Comparison of ENCODE assay signal across 8 cellular contexts in the genomic region with DNA sequence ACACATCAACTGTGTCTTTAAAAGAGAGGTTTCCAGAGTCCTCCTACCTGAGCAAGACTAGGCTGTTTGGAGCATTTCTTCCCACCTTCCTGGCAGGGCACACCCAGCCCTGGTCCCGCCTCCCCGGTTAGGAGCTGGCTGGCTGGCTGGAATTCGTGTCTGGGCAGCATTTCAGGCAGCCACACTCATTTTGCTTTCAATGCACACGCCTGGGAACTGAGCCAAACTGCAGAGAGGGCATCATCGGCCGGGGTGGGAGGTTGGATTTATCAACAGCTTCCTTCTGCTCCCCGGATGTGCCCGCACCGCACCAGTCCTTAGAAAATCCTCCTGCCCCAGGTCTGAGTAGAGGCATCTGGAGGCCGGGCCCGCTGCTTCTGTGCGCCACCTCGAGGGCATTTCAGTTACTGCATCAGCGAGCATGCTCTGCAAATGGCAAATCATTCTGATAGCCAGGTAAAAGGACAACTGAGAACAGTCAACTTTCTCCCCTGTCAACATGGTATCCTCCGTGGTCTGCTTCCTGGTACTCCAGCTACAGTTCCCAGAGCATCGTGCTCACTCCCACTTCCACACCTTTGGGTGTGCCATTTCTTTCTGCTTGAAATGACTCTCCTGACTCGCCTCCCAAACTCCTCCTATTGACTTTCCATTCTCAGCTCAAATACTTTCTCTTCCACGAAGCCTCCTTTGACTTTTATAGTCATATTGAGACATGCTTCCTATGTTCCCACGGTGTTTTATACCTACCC. TPM values are rescaled to one million over a fixed set of nuclear protein-coding genes. Genes with fewer than 3 reads are reported as not detected.
DNase-seq lines count a peak whose midpoint lies in the region; ATAC-seq, FAIRE-seq and TF ChIP-seq lines count a peak whose summit lies in the region.

No MANE protein-coding gene starts in this region.

- no TSS peak for BruUV-seq in HepG2 (replicated peaks; lab: Mats Ljungman, UMichigan)

- no peaks in the 10 kb centered on the region for H3K36me3 ChIP-seq in BE2C
- peaks cover 18 to 82% of the 10 kb centered on the region in 2 experiments for H3K36me3 ChIP-seq in HepG2 (replicated peaks in 1 of 2; ENCODE audit: control insufficient read depth in 1 of 2, insufficient read depth in 2 of 2, low read length in 2 of 2)

- no peaks in the 10 kb centered on the region for H3K79me2 ChIP-seq in HepG2 (ENCODE audit: insufficient read depth, low read length)

- H3K27me3 Mint-ChIP-seq in HFFc6 (ENCODE audit: insufficient read depth) = no peaks in the 10 kb centered on the region
- H3K27me3 Mint-ChIP-seq in activated CD4-positive, alpha-beta T cell treated with anti-CD3 and anti-CD28 coated beads, Interleukin-2, amount 10 ng/mL, durations not matched to agents 7 days and 5 days = no peaks in the 10 kb centered on the region

- H3K9ac ChIP-seq in HepG2 (ENCODE audit: insufficient read depth, low read depth, low read length) = no peak overlapping the region

- TF ChIP-seq EP300 in HepG2 (IDR thresholded peaks at IDR 0.05; ENCODE audit: low read depth in 2 of 2, low read length in 2 of 2) = no peak
- no peak for TF ChIP-seq EP300 in HepG2 (CRISPR knock-in tag; IDR thresholded peaks at IDR 0.05; ENCODE audit: borderline replicate concordance)

- H4K20me1 ChIP-seq in HepG2 (ENCODE audit: insufficient read depth, low read length) = no peaks in the 10 kb centered on the region

- WGBS in HepG2 (ENCODE audit: low lambda C conversion rate) = 59% methylated on average over 14 of the region's 19 CpGs

- in situ Hi-C loops in HepG2 (cut with HindIII; ENCODE audit: extremely low pct_ligation_motif_present, low pct_unique_long_range_greater_than_20kb) = no loop called here

- H3K27ac ChIP-seq in HepG2 (ENCODE audit: extremely low read length, insufficient read depth, low read length) = no peak overlapping the region

- H3K4me3 Mint-ChIP-seq in HFFc6 = peak overlapping the region; percentile 73
- H3K4me3 Mint-ChIP-seq in activated CD4-positive, alpha-beta T cell treated with anti-CD3 and anti-CD28 coated beads, Interleukin-2, amount 10 ng/mL, durations not matched to agents 7 days and 5 days = no peak overlapping the region

- no peak overlapping the region for H3K4me2 ChIP-seq in HepG2 (ENCODE audit: low read depth, low read length)

- H2AFZ ChIP-seq in HepG2 (ENCODE audit: low read length) = no peak overlapping the region

- 0 out of 2 replicates have a peak, but pooled peaks cover 3% of the 10 kb centered on the region for H3K4me1 ChIP-seq in BE2C
- H3K4me1 ChIP-seq in HepG2 (ENCODE audit: insufficient read depth, low read length) = no peaks in the 10 kb centered on the region

- TF ChIP-seq POLR2A in HepG2 (IDR thresholded peaks at IDR 0.05; ENCODE audit: insufficient read depth in 1 of 2, low read depth in 2 of 2, low read length in 2 of 2) = no peak

- H3K4me3 ChIP-seq in BE2C (ENCODE audit: low read depth, low read length) = no peak overlapping the region; the same call in 1 of the 2 replicates
- no peak overlapping the region for H3K4me3 ChIP-seq in HepG2 (replicated peaks in 1 of 3; ENCODE audit: insufficient read depth in 1 of 3, low read depth in 2 of 3, low read length in 3 of 3)

- H3K4me1 Mint-ChIP-seq in HFFc6 (ENCODE audit: low read depth) = peaks cover 12% of the 10 kb centered on the region
- H3K4me1 Mint-ChIP-seq in activated CD4-positive, alpha-beta T cell treated with anti-CD3 and anti-CD28 coated beads, Interleukin-2, amount 10 ng/mL, durations not matched to agents 7 days and 5 days = peaks cover 15% of the 10 kb centered on the region

- H3K36me3 Mint-ChIP-seq in HFFc6 (ENCODE audit: low read depth) = no peaks in the 10 kb centered on the region
- no peaks in the 10 kb centered on the region for H3K36me3 Mint-ChIP-seq in activated CD4-positive, alpha-beta T cell treated with anti-CD3 and anti-CD28 coated beads, Interleukin-2, amount 10 ng/mL, durations not matched to agents 7 days and 5 days (ENCODE audit: low read depth)

- H3K9me3 ChIP-seq in BE2C = no peaks in the 10 kb centered on the region
- H3K9me3 ChIP-seq in HepG2 (ENCODE audit: low read length) = no peaks in the 10 kb centered on the region

- H3K27me3 ChIP-seq in BE2C (no peaks in the 10 kb centered on the region), HepG2 (ENCODE audit: control insufficient read depth in 1 of 2, insufficient read depth in 2 of 2, low read length in 2 of 2) (no peaks in the 10 kb centered on the region)

- POLR2A ChIA-PET in activated CD4-positive, alpha-beta T cell treated with anti-CD3 and anti-CD28 coated beads, Interleukin-2, amount 10 ng/mL, durations not matched to agents 7 days and 5 days (lab: Charles Lee) = no interaction called here
- POLR2A ChIA-PET in HepG2 (lab: Yijun Ruan, JAX) = interaction anchor here (1.4 kb wide), 1 partner anchor 36 kb away, joined by 4 read pairs; no protein-coding TSS in a partner anchor

- CTCF ChIA-PET in activated CD4-positive, alpha-beta T cell treated with anti-CD3 and anti-CD28 coated beads, Interleukin-2, amount 10 ng/mL, durations not matched to agents 7 days and 5 days (lab: Charles Lee) = interaction anchor here (0.7 to 2.2 kb wide), 12 partner anchors 8 to 430 kb away, joined by 3 to 9 read pairs (median 4); no protein-coding TSS in a partner anchor
- CTCF ChIA-PET in HepG2 (lab: Yijun Ruan, JAX; ENCODE audit: low intra/inter-chr PET ratio, low total read pairs) = interaction anchor here (1.1 kb wide), 1 partner anchor 427 kb away, joined by 4 read pairs; no protein-coding TSS in a partner anchor

- peak; percentile 78 for TF ChIP-seq RAD21 in HepG2 (CRISPR knock-in tag; IDR thresholded peaks at IDR 0.05)

- peak overlapping the region; percentile 86 for H3K27ac Mint-ChIP-seq in HFFc6
- no peak overlapping the region for H3K27ac Mint-ChIP-seq in activated CD4-positive, alpha-beta T cell treated with anti-CD3 and anti-CD28 coated beads, Interleukin-2, amount 10 ng/mL, durations not matched to agents 7 days and 5 days

- no peaks in the 10 kb centered on the region for H3K9me3 Mint-ChIP-seq in HFFc6
- no peaks in the 10 kb centered on the region for H3K9me3 Mint-ChIP-seq in activated CD4-positive, alpha-beta T cell treated with anti-CD3 and anti-CD28 coated beads, Interleukin-2, amount 10 ng/mL, durations not matched to agents 7 days and 5 days

- TF ChIP-seq CTCF in BE2C (IDR thresholded peaks at IDR 0.05; ENCODE audit: low read depth, low read length) (peak; percentile 77), HFFc6 (IDR thresholded peaks at IDR 0.05) (peak; percentile 97), HepG2 (CRISPR knock-in tag; IDR thresholded peaks at IDR 0.05) (peak; percentile 92)

- intact Hi-C loops in HepG2 (cut with micrococcal nuclease; ENCODE audit: unreplicated experiment) = loop anchor here (1.0 kb wide), 1 partner anchor 35 kb away; a partner anchor contains a TSS

- ATAC-seq in HepG2 = peak; percentile 87
- ATAC-seq in GM19324 (IDR thresholded peaks at IDR 0.05; ENCODE audit: low FRiP score, unreplicated experiment) = no peak

- peak; percentile 87 for DNase-seq in BE2C
- peak; percentile 97 for DNase-seq in HFFc6
- DNase-seq in NCI-H524 treated with DMSO at 0.1 percent for 48 hours (lab: John Stamatoyannopoulos, UW) = peak; percentile 42
- DNase-seq in activated CD4-positive, alpha-beta T cell treated with anti-CD3 and anti-CD28 coated beads, Interleukin-2, amount 10 ng/mL, durations not matched to agents 7 days and 5 days = peak; percentile 87
- DNase-seq in dermis microvascular lymphatic vessel endothelial cell (ENCODE audit: low read depth in 2 of 2) = peak; percentile 27 to 73
- peak; percentile 46 for DNase-seq in HepG2 (ENCODE audit: low spot score)
- peak; percentile 88 to 91 for DNase-seq in stimulated activated CD4-positive, alpha-beta T cell treated with anti-CD3 and anti-CD28 coated beads, Interleukin-2, amount 100 ng/mL, for 48 hours

- peak; percentile 75 for FAIRE-seq in HepG2 (lab: Jason Lieb, UNC)

RNA-seq across cellular contexts. Expression of a gene that starts 20.6 kb away (rescaled TPM):
- 0.40 TPM for polyA plus RNA-seq in BE2C (2012; ENCODE audit: insufficient read depth, insufficient read length, low read depth)
- total RNA-seq in HFFc6 (2021; fragmentation: NEBNext Ultra II Directional; extraction: Animal tissue kit (Norgen Biotek cat#: 25700)) = 1 to 10 TPM; 6.0 to 8.4 (median 7.1) TPM
- 10 to 100 TPM; 18.3 to 19.5 TPM for total RNA-seq in activated CD4-positive, alpha-beta T cell treated with anti-CD3 and anti-CD28 coated beads, Interleukin-2, amount 10 ng/mL, durations not matched to agents 7 days and 5 days
- total RNA-seq in dermis microvascular lymphatic vessel endothelial cell (0.13 and 0.51 TPM in 2 replicates), HepG2 (2016; rRNA removed; fragmentation: Illumina TruSeq; extraction: Trizol) (81.5 and 84.6 TPM in 2 replicates)
- total RNA-seq in HepG2 (2016; cell fraction: cytosol; rRNA removed; fragmentation: Illumina TruSeq; extraction: Trizol; ENCODE audit: low read depth) = 62.6 and 67.5 TPM in 2 replicates
- 77.6 and 83.3 TPM in 2 replicates for total RNA-seq in HepG2 (2016; cell fraction: insoluble cytoplasmic fraction; rRNA removed; fragmentation: Illumina TruSeq; extraction: Trizol)
- total RNA-seq in HepG2 (2016; cell fraction: membrane; rRNA removed; fragmentation: Illumina TruSeq; extraction: Trizol) = 58.1 and 63.2 TPM in 2 replicates
- total RNA-seq in HepG2 (2016; cell fraction: nucleus; rRNA removed; fragmentation: Illumina TruSeq; extraction: Trizol) = 55.6 and 64.4 TPM in 2 replicates
- 55.5 and 57.9 TPM in 2 replicates for polyA plus RNA-seq in HepG2 (2011; rRNA removed)
- polyA plus RNA-seq in HepG2 (2011; cell fraction: cytosol; rRNA removed) = 41.6 and 53.2 TPM in 2 replicates
- 94.8 and 103 TPM in 2 replicates for polyA plus RNA-seq in HepG2 (2011; cell fraction: nucleus; rRNA removed)
- polyA plus RNA-seq in HepG2 (2012) = 43.1 and 68.0 TPM in 2 replicates
- polyA plus RNA-seq in HepG2 (2016; cell fraction: cytosol; fragmentation: Illumina TruSeq; extraction: Trizol; ENCODE audit: low read depth) = 77.6 and 80.8 TPM in 2 replicates
- polyA plus RNA-seq in HepG2 (2016; cell fraction: insoluble cytoplasmic fraction; fragmentation: Illumina TruSeq; extraction: Trizol; ENCODE audit: low read depth) = 107 and 119 TPM in 2 replicates
- polyA plus RNA-seq in HepG2 (2016; cell fraction: membrane; fragmentation: Illumina TruSeq; extraction: Trizol; ENCODE audit: low read depth) = 67.2 and 70.2 TPM in 2 replicates
- 133 and 140 TPM in 2 replicates for polyA plus RNA-seq in HepG2 (2016; cell fraction: nucleus; fragmentation: Illumina TruSeq; extraction: Trizol; ENCODE audit: insufficient read depth, low read depth)
- polyA minus RNA-seq in HepG2 (2011; rRNA and poly(A)+ RNA removed; ENCODE audit: low replicate concordance) = 2.4 and 21.3 TPM in 2 replicates
- 14.4 and 14.5 TPM in 2 replicates for polyA minus RNA-seq in HepG2 (2011; cell fraction: cytosol; rRNA and poly(A)+ RNA removed)
- polyA minus RNA-seq in HepG2 (2011; cell fraction: nucleus; rRNA and poly(A)+ RNA removed) = 28.3 and 31.7 TPM in 2 replicates

RNA-seq across cellular contexts. Expression of a gene that starts 34.3 kb away (rescaled TPM):
- 3.2 TPM for polyA plus RNA-seq in BE2C (2012; ENCODE audit: insufficient read depth, insufficient read length, low read depth)
- total RNA-seq in HFFc6 (2021; fragmentation: NEBNext Ultra II Directional; extraction: Animal tissue kit (Norgen Biotek cat#: 25700)) = 1 to 10 TPM; 7.3 to 9.9 (median 8.8) TPM
- 1 to 10 TPM; 6.7 to 8.1 TPM for total RNA-seq in activated CD4-positive, alpha-beta T cell treated with anti-CD3 and anti-CD28 coated beads, Interleukin-2, amount 10 ng/mL, durations not matched to agents 7 days and 5 days
- total RNA-seq in dermis microvascular lymphatic vessel endothelial cell (16.8 and 18.5 TPM in 2 replicates), HepG2 (2016; rRNA removed; fragmentation: Illumina TruSeq; extraction: Trizol) (9.9 and 12.6 TPM in 2 replicates)
- total RNA-seq in HepG2 (2016; cell fraction: cytosol; rRNA removed; fragmentation: Illumina TruSeq; extraction: Trizol; ENCODE audit: low read depth) = 1.2 and 1.3 TPM in 2 replicates
- 9.5 and 13.9 TPM in 2 replicates for total RNA-seq in HepG2 (2016; cell fraction: insoluble cytoplasmic fraction; rRNA removed; fragmentation: Illumina TruSeq; extraction: Trizol)
- 4.7 and 6.1 TPM in 2 replicates for total RNA-seq in HepG2 (2016; cell fraction: membrane; rRNA removed; fragmentation: Illumina TruSeq; extraction: Trizol)
- 7.1 and 8.3 TPM in 2 replicates for total RNA-seq in HepG2 (2016; cell fraction: nucleus; rRNA removed; fragmentation: Illumina TruSeq; extraction: Trizol)
- 4.3 TPM in 2 replicates for polyA plus RNA-seq in HepG2 (2011; rRNA removed)
- 2.0 and 3.3 TPM in 2 replicates for polyA plus RNA-seq in HepG2 (2011; cell fraction: cytosol; rRNA removed)
- 7.0 and 8.6 TPM in 2 replicates for polyA plus RNA-seq in HepG2 (2011; cell fraction: nucleus; rRNA removed)
- polyA plus RNA-seq in HepG2 (2012) = 3.6 and 3.9 TPM in 2 replicates
- polyA plus RNA-seq in HepG2 (2016; cell fraction: cytosol; fragmentation: Illumina TruSeq; extraction: Trizol; ENCODE audit: low read depth) = 0.23 and 0.35 TPM in 2 replicates
- polyA plus RNA-seq in HepG2 (2016; cell fraction: insoluble cytoplasmic fraction; fragmentation: Illumina TruSeq; extraction: Trizol; ENCODE audit: low read depth) = 7.1 and 7.4 TPM in 2 replicates
- polyA plus RNA-seq in HepG2 (2016; cell fraction: membrane; fragmentation: Illumina TruSeq; extraction: Trizol; ENCODE audit: low read depth) = 1.3 and 1.4 TPM in 2 replicates
- polyA plus RNA-seq in HepG2 (2016; cell fraction: nucleus; fragmentation: Illumina TruSeq; extraction: Trizol; ENCODE audit: insufficient read depth, low read depth) = 10.5 and 11.6 TPM in 2 replicates
- polyA minus RNA-seq in HepG2 (2011; rRNA and poly(A)+ RNA removed; ENCODE audit: low replicate concordance) = 6.0 and 6.3 TPM in 2 replicates
- polyA minus RNA-seq in HepG2 (2011; cell fraction: cytosol; rRNA and poly(A)+ RNA removed) = 4.3 and 6.0 TPM in 2 replicates
- 6.8 and 11.7 TPM in 2 replicates for polyA minus RNA-seq in HepG2 (2011; cell fraction: nucleus; rRNA and poly(A)+ RNA removed)

RNA-seq across cellular contexts. Expression of a gene that starts 59.8 kb away (rescaled TPM):
- polyA plus RNA-seq in BE2C (2012; ENCODE audit: insufficient read depth, insufficient read length, low read depth) = 74.5 TPM
- 100 to 1,000 TPM; 115 to 147 (median 144) TPM for total RNA-seq in HFFc6 (2021; fragmentation: NEBNext Ultra II Directional; extraction: Animal tissue kit (Norgen Biotek cat#: 25700))
- 100 to 1,000 TPM; 216 to 221 TPM for total RNA-seq in activated CD4-positive, alpha-beta T cell treated with anti-CD3 and anti-CD28 coated beads, Interleukin-2, amount 10 ng/mL, durations not matched to agents 7 days and 5 days
- total RNA-seq in dermis microvascular lymphatic vessel endothelial cell (64.0 and 69.2 TPM in 2 replicates), HepG2 (2016; rRNA removed; fragmentation: Illumina TruSeq; extraction: Trizol) (216 and 303 TPM in 2 replicates)
- total RNA-seq in HepG2 (2016; cell fraction: cytosol; rRNA removed; fragmentation: Illumina TruSeq; extraction: Trizol; ENCODE audit: low read depth) = 17.8 and 18.7 TPM in 2 replicates
- 220 and 303 TPM in 2 replicates for total RNA-seq in HepG2 (2016; cell fraction: insoluble cytoplasmic fraction; rRNA removed; fragmentation: Illumina TruSeq; extraction: Trizol)
- total RNA-seq in HepG2 (2016; cell fraction: membrane; rRNA removed; fragmentation: Illumina TruSeq; extraction: Trizol) = 54.4 and 60.8 TPM in 2 replicates
- 120 and 127 TPM in 2 replicates for total RNA-seq in HepG2 (2016; cell fraction: nucleus; rRNA removed; fragmentation: Illumina TruSeq; extraction: Trizol)
- polyA plus RNA-seq in HepG2 (2011; rRNA removed) = 93.6 and 133 TPM in 2 replicates
- 55.9 and 84.1 TPM in 2 replicates for polyA plus RNA-seq in HepG2 (2011; cell fraction: cytosol; rRNA removed)
- 20.7 and 25.3 TPM in 2 replicates for polyA plus RNA-seq in HepG2 (2011; cell fraction: nucleus; rRNA removed)
- 82.4 and 94.8 TPM in 2 replicates for polyA plus RNA-seq in HepG2 (2012)
- polyA plus RNA-seq in HepG2 (2016; cell fraction: cytosol; fragmentation: Illumina TruSeq; extraction: Trizol; ENCODE audit: low read depth) = 13.1 and 13.2 TPM in 2 replicates
- polyA plus RNA-seq in HepG2 (2016; cell fraction: insoluble cytoplasmic fraction; fragmentation: Illumina TruSeq; extraction: Trizol; ENCODE audit: low read depth) = 325 and 342 TPM in 2 replicates
- 41.5 and 41.9 TPM in 2 replicates for polyA plus RNA-seq in HepG2 (2016; cell fraction: membrane; fragmentation: Illumina TruSeq; extraction: Trizol; ENCODE audit: low read depth)
- polyA plus RNA-seq in HepG2 (2016; cell fraction: nucleus; fragmentation: Illumina TruSeq; extraction: Trizol; ENCODE audit: insufficient read depth, low read depth) = 149 and 155 TPM in 2 replicates
- polyA minus RNA-seq in HepG2 (2011; rRNA and poly(A)+ RNA removed; ENCODE audit: low replicate concordance) = 55.1 and 153 TPM in 2 replicates
- 59.6 and 62.2 TPM in 2 replicates for polyA minus RNA-seq in HepG2 (2011; cell fraction: cytosol; rRNA and poly(A)+ RNA removed)
- polyA minus RNA-seq in HepG2 (2011; cell fraction: nucleus; rRNA and poly(A)+ RNA removed) = 145 and 152 TPM in 2 replicates

Comparison
In these comparisons a context has a peak if more than half of its experiments do, and no peak if none do; other contexts are left out.
1. DNase-seq: peak in every context shown above with its lines; median percentile 97 in HFFc6; 90 in stimulated activated CD4-positive, alpha-beta T cell treated with anti-CD3 and anti-CD28 coated beads, Interleukin-2, amount 100 ng/mL, for 48 hours; 87 in BE2C; 87 in activated CD4-positive, alpha-beta T cell treated with anti-CD3 and anti-CD28 coated beads, Interleukin-2, amount 10 ng/mL, durations not matched to agents 7 days and 5 days; 50 in dermis microvascular lymphatic vessel endothelial cell; 46 in HepG2; 42 in NCI-H524 treated with DMSO at 0.1 percent for 48 hours.